Comparison of ENCODE assay signal across 11 cellular contexts in the genomic region with DNA sequence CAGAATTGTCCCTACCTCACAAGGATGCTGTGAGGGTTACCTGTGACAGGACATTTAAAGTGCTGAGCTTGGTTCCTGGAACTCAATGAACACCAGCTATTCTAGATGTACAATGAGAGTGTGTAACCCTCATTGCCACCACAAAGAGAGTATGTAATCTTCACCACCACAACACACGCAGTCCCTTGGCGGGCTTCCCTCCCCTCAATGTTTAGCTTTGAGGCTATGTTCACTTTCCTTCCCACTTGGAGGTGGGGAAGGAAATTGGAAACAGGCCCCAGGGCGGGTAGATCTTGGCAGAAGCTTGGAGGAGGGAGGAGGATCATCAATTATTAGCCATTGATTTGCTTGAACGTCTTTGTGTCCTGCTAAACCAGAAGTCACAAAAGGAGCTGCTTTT. TPM values are rescaled to one million over a fixed set of nuclear protein-coding genes. Genes with fewer than 3 reads are reported as not detected.
DNase-seq lines count a peak whose midpoint lies in the region; ATAC-seq and TF ChIP-seq lines count a peak whose summit lies in the region.
"Had no signal": no experiment of that assay in that cellular context is flagged by ENCODE, and none has a peak within 500 bp of the region (broad histone marks: within the 10 kb centered on the region; RNA-seq: fewer than 3 reads in every experiment).

No MANE protein-coding gene starts in this region.

- no peak for TF ChIP-seq CTCF in gastroesophageal sphincter (IDR thresholded peaks at IDR 0.05)

- H3K9ac ChIP-seq in GM23248 (peak overlapping the region; percentile 75), adipocyte (ENCODE audit: low read length) (peak overlapping the region; percentile 74)

- H3K4me2 ChIP-seq in GM23248 (ENCODE audit: unreplicated experiment): peak overlapping the region; percentile 86

- peaks cover 40% of the 10 kb centered on the region for H3F3A ChIP-seq in GM23248 (ENCODE audit: insufficient read depth)

- H3K27me3 ChIP-seq in GM23248 (replicated peaks; ENCODE audit: insufficient read depth): no peaks in the 10 kb centered on the region
- no peaks in the 10 kb centered on the region for H3K27me3 ChIP-seq in adipocyte (replicated peaks; ENCODE audit: control insufficient read depth, insufficient read depth, low read length)
- no peaks in the 10 kb centered on the region for H3K27me3 ChIP-seq in gastroesophageal sphincter

- TF ChIP-seq POLR2A in gastroesophageal sphincter (IDR thresholded peaks at IDR 0.05): no peak

- H3K9me2 ChIP-seq in GM23248 (ENCODE audit: insufficient read depth): no peaks in the 10 kb centered on the region

- H3K4me3 Mint-ChIP-seq in activated naive CD8-positive, alpha-beta T cell treated with anti-CD3 and anti-CD28 coated beads, Interleukin-2, amount 50 U/mL, for 24 hours: no peak overlapping the region
- H3K4me3 Mint-ChIP-seq: memory B cell had no signal

- no peak for ATAC-seq in gastroesophageal sphincter
- no peak for ATAC-seq in activated naive CD8-positive, alpha-beta T cell treated with anti-CD3 and anti-CD28 coated beads, Interleukin-2, amount 50 U/mL, for 24 hours

- peaks cover 64% of the 10 kb centered on the region for H3K4me1 ChIP-seq in GM23248 (ENCODE audit: insufficient read depth)
- H3K4me1 ChIP-seq in adipocyte (ENCODE audit: control insufficient read depth, insufficient read depth, low read length): peaks cover 51% of the 10 kb centered on the region
- peaks cover 0 to 53% (median 37%) of the 10 kb centered on the region in 3 donors for H3K4me1 ChIP-seq in gastroesophageal sphincter

- no peaks in the 10 kb centered on the region for H3K9me3 Mint-ChIP-seq in activated naive CD8-positive, alpha-beta T cell treated with anti-CD3 and anti-CD28 coated beads, Interleukin-2, amount 50 U/mL, for 24 hours
- H3K9me3 Mint-ChIP-seq: memory B cell had no signal

- in situ Hi-C loops in GM23248 (cut with MboI): no loop called here

- H3K27ac ChIP-seq in GM23248: peak overlapping the region; percentile 93
- peak overlapping the region; percentile 71 to 97 (median 96) for H3K27ac ChIP-seq in gastroesophageal sphincter
- peak overlapping the region in 13 of 21 experiments; percentile 2 to 88 (median 71) for H3K27ac ChIP-seq in skin epidermis

- peaks cover 28% of the 10 kb centered on the region for H3K4me1 Mint-ChIP-seq in activated naive CD8-positive, alpha-beta T cell treated with anti-CD3 and anti-CD28 coated beads, Interleukin-2, amount 50 U/mL, for 24 hours

- WGBS in GM23248 (ENCODE audit: low coverage in 1 of 2, low lambda C conversion rate in 2 of 2, missing lambda C conversion rate in 2 of 2), 2 experiments: 6 to 7% methylated on average over 4 of the region's 4 CpGs
- 0 to 50% methylated on average over 1 to 4 of the region's 4 CpGs for WGBS in gastroesophageal sphincter (ENCODE audit: low coverage in 1 of 2), 2 donors

- H3K36me3 ChIP-seq in GM23248 (ENCODE audit: low read depth): no peaks in the 10 kb centered on the region
- no peaks in the 10 kb centered on the region for H3K36me3 ChIP-seq in adipocyte (ENCODE audit: control insufficient read depth, insufficient read depth, low read length, severe bottlenecking)
- no peaks in the 10 kb centered on the region for H3K36me3 ChIP-seq in gastroesophageal sphincter

- H3K36me3 Mint-ChIP-seq in activated naive CD8-positive, alpha-beta T cell treated with anti-CD3 and anti-CD28 coated beads, Interleukin-2, amount 50 U/mL, for 24 hours (ENCODE audit: low read depth): no peaks in the 10 kb centered on the region
- H3K36me3 Mint-ChIP-seq: memory B cell had no signal

- H4K20me1 ChIP-seq in GM23248 (ENCODE audit: insufficient read depth): no peaks in the 10 kb centered on the region

- H3K4me3 ChIP-seq in GM23248 (peak overlapping the region; percentile 12), adipocyte (ENCODE audit: low read length) (peak overlapping the region; percentile 7), gastroesophageal sphincter (no peak overlapping the region), skin epidermis (no peak overlapping the region)

- H3K9me3 ChIP-seq in GM23248 (ENCODE audit: low read depth) (no peaks in the 10 kb centered on the region), adipocyte (ENCODE audit: control insufficient read depth, low read length) (no peaks in the 10 kb centered on the region), gastroesophageal sphincter (no peaks in the 10 kb centered on the region)

- H3K27me3 Mint-ChIP-seq in activated naive CD8-positive, alpha-beta T cell treated with anti-CD3 and anti-CD28 coated beads, Interleukin-2, amount 50 U/mL, for 24 hours: peaks cover 53% of the 10 kb centered on the region

- peak overlapping the region; percentile 13; the same call in 1 of the 2 replicates for H2AFZ ChIP-seq in GM23248

- H3K27ac Mint-ChIP-seq in activated naive CD8-positive, alpha-beta T cell treated with anti-CD3 and anti-CD28 coated beads, Interleukin-2, amount 50 U/mL, for 24 hours: no peak overlapping the region
- H3K27ac Mint-ChIP-seq: memory B cell had no signal

- TF ChIP-seq EP300 in gastroesophageal sphincter (IDR thresholded peaks at IDR 0.05): no peak

- no peaks in the 10 kb centered on the region for H3K79me2 ChIP-seq in GM23248 (ENCODE audit: insufficient read depth)

- peak; percentile 71 for DNase-seq in GM23248
- peak; percentile 33 for DNase-seq in adipocyte (ENCODE audit: low read depth)
- no peak for DNase-seq in activated T-cell treated with anti-CD3 and anti-CD28 coated beads, Interleukin-2, amount 50 U/mL, for 1 hour
- no peak for DNase-seq in NCI-H2171 treated with DMSO at 0.1 percent for 48 hours (lab: John Stamatoyannopoulos, UW)
- no peak for DNase-seq in activated naive CD8-positive, alpha-beta T cell treated with anti-CD3 and anti-CD28 coated beads, Interleukin-2, amount 50 U/mL, for 24 hours
- no peak for DNase-seq in activated CD4-positive, alpha-beta T cell treated with anti-CD3 and anti-CD28 coated beads, Interleukin-2, amount 50 U/mL, for 48 hours
- DNase-seq: activated CD4-positive, alpha-beta T cell treated with anti-CD3 and anti-CD28 coated beads for 48 hours; retina had no signal

RNA-seq across cellular contexts. Expression of a gene that starts 8.2 kb away (rescaled TPM):
- total RNA-seq in GM23248 (2014; rRNA removed; shearing (Covaris generic)): 234 and 247 TPM in 2 replicates
- polyA plus RNA-seq in GM23248 (2016; fragmentation: Nextera tagmentation; extraction: Ambion mirVana): 67.3 and 68.7 TPM in 2 replicates
- 100 to 1,000 TPM in 3 of 4 donors, 10 to 100 TPM in 1; 67.2 to 169 (median 149) TPM for total RNA-seq in gastroesophageal sphincter

RNA-seq across cellular contexts. Expression of a gene that starts 52.1 kb away (rescaled TPM):
- total RNA-seq in GM23248 (2014; rRNA removed; shearing (Covaris generic)): 3.6 and 3.9 TPM in 2 replicates
- 0.51 and 1.3 TPM in 2 replicates for polyA plus RNA-seq in GM23248 (2016; fragmentation: Nextera tagmentation; extraction: Ambion mirVana)
- total RNA-seq in gastroesophageal sphincter: 1 to 10 TPM; 1.7 to 6.0 (median 3.2) TPM

Comparison
In these comparisons a context has a peak if more than half of its experiments do, and no peak if none do; other contexts are left out.
1. DNase-seq: peak in GM23248 (single experiment) and adipocyte (single experiment); none in activated T-cell treated with anti-CD3 and anti-CD28 coated beads, Interleukin-2, amount 50 U/mL, for 1 hour (single experiment), NCI-H2171 treated with DMSO at 0.1 percent for 48 hours (single experiment), activated naive CD8-positive, alpha-beta T cell treated with anti-CD3 and anti-CD28 coated beads, Interleukin-2, amount 50 U/mL, for 24 hours (single experiment) and activated CD4-positive, alpha-beta T cell treated with anti-CD3 and anti-CD28 coated beads, Interleukin-2, amount 50 U/mL, for 48 hours (0 of 2).
2. H3K4me3 ChIP-seq: peak in GM23248 (single experiment) and adipocyte (single experiment); none in gastroesophageal sphincter (0 of 2) and skin epidermis (0 of 7).
3. Peak in every context shown above with its lines, with median percentiles within 50 percentile points of each other: H3K27ac ChIP-seq.